Comparison of ENCODE assay signal across 8 cellular contexts in genomic region chr12:109715310-109716091, GRCh38. TPM values are rescaled to one million over a fixed set of nuclear protein-coding genes. Genes with fewer than 3 reads are reported as not detected.
DNase-seq lines count a peak whose midpoint lies in the region; ATAC-seq, FAIRE-seq and TF ChIP-seq lines count a peak whose summit lies in the region.

No MANE protein-coding gene starts in this region.

- intact Hi-C loops in kidney (cut with DNase I) = no loop called here
- intact Hi-C loops in A673 (cut with micrococcal nuclease; ENCODE audit: unreplicated experiment) = no loop called here

- no TSS peak for BruUV-seq in A673 (replicated peaks; lab: Mats Ljungman, UMichigan)

- no peak for FAIRE-seq in kidney (lab: Jason Lieb, UNC)

- H3K27ac Mint-ChIP-seq in activated T-cell treated with anti-CD3 and anti-CD28 coated beads, Interleukin-2, amount 50 U/mL, for 24 hours = no peak overlapping the region

- no peaks in the 10 kb centered on the region for H3K9me3 ChIP-seq in kidney (ENCODE audit: control insufficient read depth in 1 of 2, low read length in 2 of 2)
- no peaks in the 10 kb centered on the region for H3K9me3 ChIP-seq in A673 (ENCODE audit: low read depth, low read length, poor library complexity, severe bottlenecking)

- H3K36me3 ChIP-seq in kidney (ENCODE audit: control insufficient read depth in 1 of 2, insufficient read depth in 2 of 2, low read length in 2 of 2) (no peaks in the 10 kb centered on the region), A673 (ENCODE audit: insufficient read depth, low read length, poor library complexity, severe bottlenecking) (no peaks in the 10 kb centered on the region)

- TF ChIP-seq CTCF in VCaP (conservative IDR thresholded peaks at IDR 0.05) = no peak
- no peak for TF ChIP-seq CTCF in kidney (IDR thresholded peaks at IDR 0.05; ENCODE audit: borderline replicate concordance, extremely low read depth, insufficient read depth)
- TF ChIP-seq CTCF in A673 (conservative IDR thresholded peaks at IDR 0.05; ENCODE audit: low read depth, low read length) = no peak

- H3K27me3 ChIP-seq in A673 (replicated peaks; ENCODE audit: insufficient read depth, low read depth, low read length, poor library complexity) = peaks cover 4% of the 10 kb centered on the region

- H3K36me3 Mint-ChIP-seq in activated T-cell treated with anti-CD3 and anti-CD28 coated beads, Interleukin-2, amount 50 U/mL, for 24 hours (ENCODE audit: low read depth) = no peaks in the 10 kb centered on the region

- ATAC-seq in HG03439 (IDR thresholded peaks at IDR 0.05; ENCODE audit: unreplicated experiment) = no peak

- peak overlapping the region in 1 of 2 donors; percentile 69 for H3K9ac ChIP-seq in kidney (ENCODE audit: low read length in 2 of 2)

- peaks cover 15 to 33% of the 10 kb centered on the region in 2 donors for H3K4me1 ChIP-seq in kidney (ENCODE audit: control insufficient read depth in 1 of 2, insufficient read depth in 1 of 2, low read depth in 1 of 2, low read length in 2 of 2)
- H3K4me1 ChIP-seq in A673 (ENCODE audit: insufficient read depth, low read length, poor library complexity, severe bottlenecking) = peaks cover 13% of the 10 kb centered on the region

- H3K4me3 Mint-ChIP-seq in activated T-cell treated with anti-CD3 and anti-CD28 coated beads, Interleukin-2, amount 50 U/mL, for 24 hours = peak overlapping the region; percentile 57

- POLR2A ChIA-PET in A673 (lab: Charles Lee; ENCODE audit: low non-redundant PET) = interaction anchor here (0.5 kb wide), 1 partner anchor 1177 kb away, joined by 7 read pairs; no protein-coding TSS in a partner anchor

- peak overlapping the region in 1 of 2 donors; percentile 53 for H3K4me3 ChIP-seq in kidney (ENCODE audit: low read length in 2 of 2)
- no peak overlapping the region for H3K4me3 ChIP-seq in A673 (ENCODE audit: low read depth, low read length, poor library complexity, severe bottlenecking)

- no peaks in the 10 kb centered on the region for H3K9me3 Mint-ChIP-seq in activated T-cell treated with anti-CD3 and anti-CD28 coated beads, Interleukin-2, amount 50 U/mL, for 24 hours

- H3K27ac ChIP-seq in VCaP = peak overlapping the region; percentile 90
- peak overlapping the region; percentile 22 to 59 for H3K27ac ChIP-seq in kidney (ENCODE audit: low read depth in 2 of 2, low read length in 2 of 2)
- H3K27ac ChIP-seq in temporal lobe (ENCODE audit: low read depth, low read length) = peak overlapping the region; percentile 77
- no peak overlapping the region for H3K27ac ChIP-seq in A673 (ENCODE audit: low read depth, low read length, poor library complexity, severe bottlenecking)

- CTCF ChIA-PET in A673 (lab: Charles Lee) = no interaction called here

- H3K4me1 Mint-ChIP-seq in activated T-cell treated with anti-CD3 and anti-CD28 coated beads, Interleukin-2, amount 50 U/mL, for 24 hours (ENCODE audit: low read depth) = peaks cover 8% of the 10 kb centered on the region

- no peak for DNase-seq in activated T-cell treated with anti-CD3 and anti-CD28 coated beads, Interleukin-2, amount 50 U/mL, for 24 hours
- DNase-seq in activated T-cell treated with anti-CD3 and anti-CD28 coated beads for 4 hours (no peak), kidney (no peak), A673 (ENCODE audit: low spot score) (no peak), NCI-H526 treated with DMSO at 0.1 percent for 48 hours (lab: John Stamatoyannopoulos, UW) (no peak)

- peaks cover 69% of the 10 kb centered on the region for H3K27me3 Mint-ChIP-seq in activated T-cell treated with anti-CD3 and anti-CD28 coated beads, Interleukin-2, amount 50 U/mL, for 24 hours

RNA-seq across cellular contexts. Expression of gene FAM222A, which starts 1.9 kb away (rescaled TPM):
- 3.7 TPM for total RNA-seq in kidney
- polyA plus RNA-seq in kidney (ENCODE audit: insufficient read depth, low read depth, low replicate concordance) = 12.5 TPM
- total RNA-seq in temporal lobe = 3.2 TPM
- total RNA-seq in A673 (2021) = 3.9 and 5.5 TPM in 2 replicates
